ENCODE assay signal across 20 cellular contexts in the genomic region with DNA sequence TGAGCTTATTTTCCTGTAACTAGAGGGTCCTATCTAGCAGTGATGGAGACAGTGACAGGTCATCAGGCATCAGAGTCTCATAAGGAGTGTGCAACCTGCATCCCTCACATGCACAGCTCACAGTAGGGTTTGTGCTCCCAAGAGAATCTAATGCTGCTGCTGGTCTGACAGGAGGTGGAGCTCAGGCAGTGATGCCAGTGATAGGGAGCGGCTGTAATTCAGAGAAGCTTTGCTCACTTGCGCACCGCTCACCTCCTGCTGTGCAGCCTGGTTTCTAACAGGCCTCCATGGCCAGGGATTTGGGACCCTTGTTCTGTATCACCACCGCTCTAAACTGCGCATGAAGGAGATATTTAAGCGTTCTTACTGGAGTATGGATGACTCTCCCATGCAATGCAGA. TPM values are rescaled to one million over a fixed set of nuclear protein-coding genes. Genes with fewer than 3 reads are reported as not detected.
"Had no signal": no experiment of that assay in that cellular context is flagged by ENCODE, and none has a peak within 500 bp of the region (broad histone marks: within the 10 kb centered on the region; RNA-seq: fewer than 3 reads in every experiment).

No MANE protein-coding gene starts in this region.

- H3K36me3 Mint-ChIP-seq: naive B cell had no signal

- ATAC-seq: heart left ventricle, right cardiac atrium had no signal

- H3K4me3 Mint-ChIP-seq: nephron had no signal

- H3K4me1 Mint-ChIP-seq: naive B cell had no signal

- H3K4me1 ChIP-seq: colonic mucosa, transverse colon had no signal

- H3K9me3 ChIP-seq: colonic mucosa, stomach, thoracic aorta, transverse colon had no signal

- H3K4me3 ChIP-seq: colonic mucosa, heart left ventricle, stomach, thoracic aorta, transverse colon had no signal

- H3K27ac ChIP-seq: colonic mucosa, stomach, thoracic aorta, transverse colon had no signal

- H3K36me3 ChIP-seq: colonic mucosa, heart left ventricle, stomach, thoracic aorta, transverse colon had no signal

- DNase-seq: colonic mucosa; effector CD8-positive, alpha-beta T cell; hippocampal formation; kidney glomerular epithelial cell; naive B cell; right cardiac atrium; small intestine; stimulated activated CD4-positive, alpha-beta T cell treated with anti-CD3 and anti-CD28 coated beads, Interleukin-12 subunit alpha, Interleukin-12 subunit beta, amount 100 ng/mL, for 4 hours; stimulated activated naive CD4-positive, alpha-beta T cell; stomach; substantia nigra; transverse colon had no signal

- H3K27me3 ChIP-seq: colonic mucosa, transverse colon had no signal

- H3K27ac Mint-ChIP-seq: nephron had no signal

RNA-seq across cellular contexts. Expression of a gene that starts 5.3 kb away (rescaled TPM):
- total RNA-seq: glomerular endothelial cell, osteocyte, posterior vena cava, thoracic aorta, transverse colon, ureter had no signal
- polyA plus RNA-seq: fibroblast of lung had no signal
